ENCODE assay signal across 31 cellular contexts in the genomic region with DNA sequence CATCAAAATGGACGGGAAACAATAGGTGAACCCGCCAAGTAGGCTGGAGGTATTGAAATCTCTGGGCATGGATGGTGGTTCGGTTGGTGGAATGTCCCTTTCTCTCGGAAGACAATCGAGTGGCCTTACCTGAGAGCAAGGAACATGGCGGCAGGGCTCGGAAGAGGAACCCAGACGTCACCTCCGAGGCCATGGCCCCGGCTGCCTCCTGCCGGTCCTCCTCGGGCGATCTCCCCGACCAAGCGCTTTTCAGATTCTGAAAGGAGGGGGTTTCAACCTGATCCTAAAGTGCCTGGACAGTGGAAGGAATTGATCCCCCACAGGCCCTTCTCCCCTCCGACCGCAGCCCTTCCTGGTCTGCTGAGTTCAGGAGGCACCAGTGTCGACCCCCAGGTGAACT. TPM values are rescaled to one million over a fixed set of nuclear protein-coding genes. Genes with fewer than 3 reads are reported as not detected.
"Had no signal": no experiment of that assay in that cellular context is flagged by ENCODE, and none has a peak within 500 bp of the region (broad histone marks: within the 10 kb centered on the region; RNA-seq: fewer than 3 reads in every experiment).

No MANE protein-coding gene starts in this region.

- H3K79me2 ChIP-seq: parathyroid adenoma had no signal

- H3K27ac ChIP-seq: neural progenitor cell, neutrophil, ovary, parathyroid adenoma, psoas muscle, skin epidermis, spleen, suprapubic skin, testis, tibial artery, transverse colon, upper lobe of right lung, vagina had no signal

- H3K4me2 ChIP-seq: neural progenitor cell, smooth muscle cell had no signal

- H3K9me3 ChIP-seq: neutrophil, ovary, psoas muscle, spleen, suprapubic skin, testis, tibial artery, transverse colon, upper lobe of right lung, vagina had no signal

- ATAC-seq: naive thymus-derived CD4-positive, alpha-beta T cell; natural killer cell; psoas muscle; right cardiac atrium; sciatic nerve; stimulated activated memory B cell treated with anti-CD40 and anti-IgM and Interleukin-4, amounts not matched to agents 10 μg/mL and 1 μg/mL and 100 μg/mL, for 72 hours; stimulated activated naive CD8-positive, alpha-beta T cell treated with anti-CD3 and anti-CD28 coated beads, Interleukin-15, amount 100 ng/mL, for 72 hours; stimulated activated naive CD8-positive, alpha-beta T cell treated with anti-CD3 and anti-CD28 coated beads, Interleukin-15, Interleukin-2, amounts not matched to agents 100 U/mL and 50 U/mL, for 24 hours; upper lobe of right lung had no signal

- H3K9ac ChIP-seq: neural progenitor cell, parathyroid adenoma had no signal

- H3K27me3 ChIP-seq: neural progenitor cell, ovary, testis, transverse colon, vagina had no signal

- H3K36me3 ChIP-seq: neural progenitor cell, neutrophil, ovary, spleen, suprapubic skin, tibial artery, transverse colon, upper lobe of right lung, vagina had no signal

- H2AFZ ChIP-seq: neural progenitor cell, parathyroid adenoma had no signal

- H3K4me1 ChIP-seq: parathyroid adenoma, psoas muscle, spleen, suprapubic skin, testis, tibial artery, transverse colon, upper lobe of right lung, vagina had no signal

- H3K4me3 ChIP-seq: neural progenitor cell, ovary, psoas muscle, skin epidermis, smooth muscle cell, spleen, suprapubic skin, testis, tibial artery, transverse colon, upper lobe of right lung, vagina had no signal

- DNase-seq: naive thymus-derived CD4-positive, alpha-beta T cell; natural killer cell; nucleus accumbens; ovary; posterior cingulate gyrus; psoas muscle; right cardiac atrium; spleen; stimulated activated CD4-positive, alpha-beta T cell treated with anti-CD3 and anti-CD28 coated beads, Interleukin-12 subunit alpha, Interleukin-12 subunit beta, amount 100 ng/mL, for 4 hours; stimulated activated CD4-positive, alpha-beta T cell treated with anti-CD3 and anti-CD28 coated beads, Interleukin-1b, Interleukin-23, amount 100 ng/mL, for 48 hours; stimulated activated CD4-positive, alpha-beta T cell treated with anti-CD3 and anti-CD28 coated beads, Interleukin-4, amount 100 ng/mL, for 1 hour; stimulated activated CD4-positive, alpha-beta T cell treated with anti-CD3 and anti-CD28 coated beads, Interleukin-4, amount 100 ng/mL, for 4 hours; stimulated activated CD8-positive, alpha-beta memory T cell treated with anti-CD3 and anti-CD28 coated beads, Interleukin-4, amount 100 ng/mL, for 48 hours; stimulated activated naive CD4-positive, alpha-beta T cell; stimulated activated naive CD8-positive, alpha-beta T cell treated with anti-CD3 and anti-CD28 coated beads, Interleukin-15, amount 100 ng/mL, for 72 hours; stimulated activated naive CD8-positive, alpha-beta T cell treated with anti-CD3 and anti-CD28 coated beads, Interleukin-15, Interleukin-2, amounts not matched to agents 100 U/mL and 50 U/mL, for 24 hours; substantia nigra; testis; tibial artery; transverse colon; upper lobe of right lung had no signal

RNA-seq across cellular contexts. Expression of gene GNAS-AS1, which starts 47.2 kb away (rescaled TPM):
- total RNA-seq: suprapubic skin, vagina had no signal
- polyA plus RNA-seq: naive thymus-derived CD4-positive, alpha-beta T cell; neural cell; smooth muscle cell had no signal
